In the genomic region with DNA sequence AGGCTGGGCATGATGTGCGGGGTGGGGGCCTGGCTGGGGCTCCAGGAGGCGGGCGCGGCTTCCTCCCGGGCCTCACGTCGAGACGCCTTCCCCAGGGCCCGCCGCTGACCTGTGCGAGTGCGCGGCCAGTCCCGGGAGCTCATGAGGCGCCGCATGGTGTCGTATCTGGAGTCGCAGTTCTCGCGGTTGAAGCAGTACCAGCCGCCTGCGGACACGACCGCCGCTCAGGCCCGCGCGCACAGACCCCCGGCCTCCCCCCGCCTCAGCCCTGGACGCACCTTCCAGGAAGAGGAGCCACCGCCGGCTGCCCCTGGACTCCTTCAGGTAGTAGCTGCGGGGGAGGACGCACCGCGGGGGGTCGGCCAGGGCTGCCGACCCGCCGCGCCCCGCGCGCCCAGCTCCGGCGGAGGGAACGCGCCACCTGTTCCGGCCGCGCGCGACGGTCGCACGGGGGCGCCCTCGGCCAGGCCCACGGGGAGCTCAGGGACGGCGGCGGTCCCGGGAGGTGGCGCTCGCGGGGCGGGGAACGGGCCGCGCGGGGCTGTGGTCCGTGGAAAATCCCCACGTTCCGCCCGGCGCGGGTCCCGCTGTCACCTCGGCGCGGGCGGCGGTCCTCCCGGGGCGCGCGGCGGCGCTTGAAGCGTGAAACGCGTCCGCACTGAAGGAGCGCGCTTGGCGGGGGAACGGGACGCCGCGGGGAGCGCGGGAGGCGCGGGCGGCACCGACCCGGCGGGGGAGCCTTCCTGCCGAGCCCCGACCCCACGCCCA, we compare ENCODE assay signal across 8 cellular contexts. TPM values are rescaled to one million over a fixed set of nuclear protein-coding genes. Genes with fewer than 3 reads are reported as not detected.
DNase-seq lines count a peak whose midpoint lies in the region; TF ChIP-seq lines count a peak whose summit lies in the region.

No MANE protein-coding gene starts in this region.

- WGBS in ectodermal cell, 2 experiments: 4 to 5% methylated on average over 112 of the region's 112 CpGs

- H3K9me3 ChIP-seq in ectodermal cell (ENCODE audit: control insufficient read depth, low read length): no peaks in the 10 kb centered on the region

- peaks cover 77% of the 10 kb centered on the region for H3K27me3 ChIP-seq in ectodermal cell (ENCODE audit: control insufficient read depth, insufficient read depth, low read length, poor library complexity, severe bottlenecking)

- H3K36me3 ChIP-seq in ectodermal cell (ENCODE audit: control insufficient read depth, insufficient read depth, low read length): no peaks in the 10 kb centered on the region

- no peaks in the 10 kb centered on the region for H3K36me3 Mint-ChIP-seq in mesothelial cell of epicardium

- H3K9me3 Mint-ChIP-seq in mesothelial cell of epicardium: no peaks in the 10 kb centered on the region

- H3K4me1 ChIP-seq in ectodermal cell (ENCODE audit: control insufficient read depth, insufficient read depth, low read length): peaks cover 8% of the 10 kb centered on the region

- H3K27me3 Mint-ChIP-seq in mesothelial cell of epicardium (ENCODE audit: low read depth): peaks cover 48% of the 10 kb centered on the region

- H3K27ac ChIP-seq in 22Rv1 (no peak overlapping the region), ectodermal cell (ENCODE audit: insufficient read depth, low read depth, low read length, poor library complexity, severe bottlenecking) (no peak overlapping the region)

- peak overlapping the region; percentile 50 for H3K4me3 Mint-ChIP-seq in mesothelial cell of epicardium

- H3K4me3 ChIP-seq in ectodermal cell (ENCODE audit: insufficient read depth, low read depth, low read length): peak overlapping the region; percentile 25

- no peak overlapping the region for H3K27ac Mint-ChIP-seq in mesothelial cell of epicardium

- H3K4me1 Mint-ChIP-seq in mesothelial cell of epicardium: peaks cover 6% of the 10 kb centered on the region

- in situ Hi-C loops in GM13977 (cut with MboI; ENCODE audit: low pct_unique_long_range_greater_than_20kb, low sequenced_read_pairs, unreplicated experiment): no loop called here

- TF ChIP-seq CTCF in 22Rv1 (IDR thresholded peaks at IDR 0.05) (peak; percentile 99), GM13977 (IDR thresholded peaks at IDR 0.05; ENCODE audit: extremely low read depth, insufficient read depth, missing control alignments) (peak; percentile 100), mesothelial cell of epicardium (IDR thresholded peaks at IDR 0.05; ENCODE audit: unreplicated experiment) (peak; percentile 35)

- DNase-seq in GM13977 (ENCODE audit: low spot score) (peak; percentile 92), NCI-H1930 (lab: John Stamatoyannopoulos, UW) (peak; percentile 65 to 75), mesothelial cell of epicardium (ENCODE audit: low spot score in 2 of 2, unreplicated experiment in 2 of 2) (peak; percentile 65 to 84), NCI-H187 (lab: John Stamatoyannopoulos, UW) (no peak)
- DNase-seq in activated CD4-positive, alpha-beta T cell treated with anti-CD3 and anti-CD28 coated beads, Interleukin-2, amount 50 U/mL, for 4 hours: peak; percentile 77 to 80
- peak; percentile 60 to 67 for DNase-seq in stimulated activated CD8-positive, alpha-beta memory T cell treated with anti-CD3 and anti-CD28 coated beads, Interleukin-4, amount 100 ng/mL, for 1 hour (ENCODE audit: low read depth in 2 of 2, low spot score in 1 of 2)

RNA-seq across cellular contexts. Expression of a gene that starts 1.4 kb away (rescaled TPM):
- 2.3 TPM for polyA plus RNA-seq in ectodermal cell (2013, experiment 1 of 4)
- 3.4 TPM for polyA plus RNA-seq in ectodermal cell (2013, experiment 2 of 4)
- 4.5 TPM for polyA plus RNA-seq in ectodermal cell (2013, experiment 3 of 4)
- polyA plus RNA-seq in ectodermal cell (2013, experiment 4 of 4): 5.3 TPM
- 5.9 to 8.2 TPM (median 6.5 TPM) in 3 replicates for total RNA-seq in mesothelial cell of epicardium

RNA-seq across cellular contexts. Expression of a gene that starts 12.5 kb away (rescaled TPM):
- not detected for polyA plus RNA-seq in ectodermal cell (2013, experiment 1 of 4)
- 0.12 TPM for polyA plus RNA-seq in ectodermal cell (2013, experiment 2 of 4)
- 0.21 TPM for polyA plus RNA-seq in ectodermal cell (2013, experiment 3 of 4)
- 0.20 TPM for polyA plus RNA-seq in ectodermal cell (2013, experiment 4 of 4)
- not detected in 3 replicates for total RNA-seq in mesothelial cell of epicardium

RNA-seq across cellular contexts. Expression of a gene that starts 17.9 kb away (rescaled TPM):
- 48.6 TPM for polyA plus RNA-seq in ectodermal cell (2013, experiment 1 of 4)
- polyA plus RNA-seq in ectodermal cell (2013, experiment 2 of 4): 47.6 TPM
- 31.3 TPM for polyA plus RNA-seq in ectodermal cell (2013, experiment 3 of 4)
- polyA plus RNA-seq in ectodermal cell (2013, experiment 4 of 4): 32.9 TPM
- 50.5 to 53.0 TPM (median 51.4 TPM) in 3 replicates for total RNA-seq in mesothelial cell of epicardium

RNA-seq across cellular contexts. Expression of a gene that starts 22.4 kb away (rescaled TPM):
- 87.0 TPM for polyA plus RNA-seq in ectodermal cell (2013, experiment 1 of 4)
- 77.7 TPM for polyA plus RNA-seq in ectodermal cell (2013, experiment 2 of 4)
- 65.9 TPM for polyA plus RNA-seq in ectodermal cell (2013, experiment 3 of 4)
- polyA plus RNA-seq in ectodermal cell (2013, experiment 4 of 4): 71.9 TPM
- total RNA-seq in mesothelial cell of epicardium: 91.0 to 108 TPM (median 102 TPM) in 3 replicates

RNA-seq across cellular contexts. Expression of a gene that starts 32.0 kb away (rescaled TPM):
- polyA plus RNA-seq in ectodermal cell (2013, experiment 1 of 4): 19.5 TPM
- polyA plus RNA-seq in ectodermal cell (2013, experiment 2 of 4): 16.7 TPM
- polyA plus RNA-seq in ectodermal cell (2013, experiment 3 of 4): 12.0 TPM
- polyA plus RNA-seq in ectodermal cell (2013, experiment 4 of 4): 12.7 TPM
- total RNA-seq in mesothelial cell of epicardium: 23.6 to 25.5 TPM (median 24.1 TPM) in 3 replicates

Comparison
In these comparisons a context has a peak if more than half of its experiments do, and no peak if none do; other contexts are left out.
1. CTCF ChIP-seq: peak in every context shown above with its lines; median percentile 100 in GM13977; 99 in 22Rv1; 35 in mesothelial cell of epicardium.
2. DNase-seq: peak in GM13977 (single experiment), NCI-H1930 (2 of 2), activated CD4-positive, alpha-beta T cell treated with anti-CD3 and anti-CD28 coated beads, Interleukin-2, amount 50 U/mL, for 4 hours (2 of 2), mesothelial cell of epicardium (2 of 2) and stimulated activated CD8-positive, alpha-beta memory T cell treated with anti-CD3 and anti-CD28 coated beads, Interleukin-4, amount 100 ng/mL, for 1 hour (2 of 2); none in NCI-H187 (0 of 2).